In the genomic region with DNA sequence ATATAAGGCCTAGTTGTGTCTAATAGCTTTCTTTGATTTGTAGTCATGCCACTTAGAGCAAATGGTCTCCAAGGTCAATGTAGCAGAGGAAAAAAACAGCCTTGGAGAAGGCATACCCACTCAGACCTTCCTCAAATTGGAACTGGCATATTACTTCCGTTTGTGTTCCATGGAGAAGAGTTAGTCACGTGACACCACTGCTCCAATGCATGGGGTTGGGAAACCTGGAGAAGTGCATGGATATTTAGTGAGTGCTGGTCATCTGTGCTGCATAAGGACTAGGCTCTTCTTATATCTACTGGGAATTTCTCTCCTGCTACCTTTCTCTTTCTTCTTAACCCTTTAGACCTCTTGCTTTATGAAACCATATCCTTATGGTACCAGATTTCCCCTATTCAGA, we compare ENCODE assay signal across 27 cellular contexts.
"Had no signal": no experiment of that assay in that cellular context is flagged by ENCODE, and none has a peak within 500 bp of the region (broad histone marks: within the 10 kb centered on the region; RNA-seq: fewer than 3 reads in every experiment).

No MANE protein-coding gene starts in this region.

- FAIRE-seq: urothelium cell line had no signal

- H3K27ac ChIP-seq: stomach, suprapubic skin, testis, thoracic aorta, thyroid gland, tibial artery, tibial nerve, transverse colon, upper lobe of left lung, upper lobe of right lung, uterus, vagina had no signal

- H3K27me3 ChIP-seq: stomach, suprapubic skin, testis, thyroid gland, tibial artery, tibial nerve, transverse colon, upper lobe of left lung, upper lobe of right lung, uterus, vagina had no signal

- ATAC-seq: stimulated activated effector memory CD8-positive, alpha-beta T cell treated with anti-CD3 and anti-CD28 coated beads, Interleukin-12 subunit alpha, Interleukin-12 subunit beta, amount 100 ng/mL, for 72 hours; stimulated activated memory B cell treated with anti-CD40 and anti-IgM and Interleukin-4, amounts not matched to agents 10 μg/mL and 1 μg/mL and 100 μg/mL, for 72 hours; stimulated activated naive B cell treated with anti-CD40 and anti-IgM and Interleukin-4, amounts not matched to agents 10 μg/mL and 1 μg/mL and 100 μg/mL, for 72 hours; stimulated activated naive CD8-positive, alpha-beta T cell treated with anti-CD3 and anti-CD28 coated beads, Interleukin-15, amount 100 ng/mL, for 72 hours; stimulated activated naive CD8-positive, alpha-beta T cell treated with anti-CD3 and anti-CD28 coated beads, Interleukin-15, Interleukin-2, amounts not matched to agents 100 U/mL and 50 U/mL, for 24 hours; upper lobe of right lung had no signal

- H3K9me3 ChIP-seq: stomach, suprapubic skin, testis, thoracic aorta, thyroid gland, tibial artery, tibial nerve, transverse colon, upper lobe of left lung, upper lobe of right lung, uterus, vagina had no signal

- H3K4me1 ChIP-seq: stomach, suprapubic skin, testis, thyroid gland, tibial artery, tibial nerve, transverse colon, upper lobe of left lung, upper lobe of right lung, uterus, vagina had no signal

- DNase-seq: stimulated activated CD4-positive, alpha-beta T cell treated with anti-CD3 and anti-CD28 coated beads, Interleukin-2, amount 100 ng/mL, for 48 hours; stimulated activated CD4-positive, alpha-beta T cell treated with anti-CD3 and anti-CD28 coated beads, Interleukin-4, amount 100 ng/mL, for 1 hour; stimulated activated CD4-positive, alpha-beta T cell treated with anti-CD3 and anti-CD28 coated beads, Interleukin-4, amount 100 ng/mL, for 24 hours; stimulated activated CD4-positive, alpha-beta T cell treated with anti-CD3 and anti-CD28 coated beads, Interleukin-4, amount 100 ng/mL, for 4 hours; stimulated activated CD8-positive, alpha-beta memory T cell treated with anti-CD3 and anti-CD28 coated beads, Interleukin-4, amount 100 ng/mL, for 48 hours; stimulated activated naive B cell treated with anti-CD40 and anti-IgM and Interleukin-4, amounts not matched to agents 10 μg/mL and 1 μg/mL and 100 μg/mL, for 72 hours; stimulated activated naive CD4-positive, alpha-beta T cell; stimulated activated naive CD4-positive, alpha-beta T cell treated with Interleukin-2 at 50 U/mL for 16 hours; stimulated activated naive CD8-positive, alpha-beta T cell treated with anti-CD3 and anti-CD28 coated beads, Interleukin-15, amount 100 ng/mL, for 72 hours; stimulated activated naive CD8-positive, alpha-beta T cell treated with anti-CD3 and anti-CD28 coated beads, Interleukin-15, Interleukin-2, amounts not matched to agents 100 U/mL and 50 U/mL, for 24 hours; stomach; substantia nigra; testis; thyroid gland; tibial artery; transverse colon; trophoblast cell; upper lobe of left lung; upper lobe of right lung; uterus had no signal

- H3K36me3 ChIP-seq: suprapubic skin, thoracic aorta, thyroid gland, tibial artery, transverse colon, upper lobe of left lung, upper lobe of right lung, uterus, vagina had no signal

- H3K4me3 ChIP-seq: stomach, suprapubic skin, testis, thoracic aorta, thyroid gland, tibial artery, tibial nerve, transverse colon, upper lobe of left lung, upper lobe of right lung, uterus, vagina had no signal
